ENCODE assay signal across 8 cellular contexts in genomic region chr1:44631647-44632510, GRCh38. TPM values are rescaled to one million over a fixed set of nuclear protein-coding genes. Genes with fewer than 3 reads are reported as not detected.
A peak's percentile ranks its signal among the peaks of the same experiment; 100 is the strongest.
DNase-seq lines count a peak whose midpoint lies in the region; ATAC-seq and TF ChIP-seq lines count a peak whose summit lies in the region.

No MANE protein-coding gene starts in this region.

- H3K4me2 ChIP-seq in DOHH2 (ENCODE audit: low read length), result peak overlapping the region; percentile 59

- no peak for TF ChIP-seq EP300 in gastroesophageal sphincter (IDR thresholded peaks at IDR 0.05)

- H3K9me3 ChIP-seq in DOHH2 (ENCODE audit: control insufficient read depth, insufficient read depth, low read length) (no peaks in the 10 kb centered on the region), SJSA1 (replicated peaks) (peaks cover 4% of the 10 kb centered on the region), gastroesophageal sphincter (no peaks in the 10 kb centered on the region)

- H3K27me3 ChIP-seq in DOHH2 (ENCODE audit: control insufficient read depth, low read length) (no peaks in the 10 kb centered on the region), SJSA1 (replicated peaks) (no peaks in the 10 kb centered on the region), gastroesophageal sphincter (no peaks in the 10 kb centered on the region)

- no peaks in the 10 kb centered on the region for H3K27me3 Mint-ChIP-seq in activated naive CD4-positive, alpha-beta T cell treated with anti-CD3 and anti-CD28 coated beads for 36 hours (ENCODE audit: low read depth)

- peak; percentile 90 for ATAC-seq in gastroesophageal sphincter

- TF ChIP-seq CTCF in DOHH2 (IDR thresholded peaks at IDR 0.05; ENCODE audit: low read depth, low read length, poor library complexity, severe bottlenecking) (no peak), gastroesophageal sphincter (IDR thresholded peaks at IDR 0.05) (peak in 1 of 4 experiments; percentile 7)

- H3K27ac ChIP-seq in DOHH2 (ENCODE audit: low read depth, low read length) (peak overlapping the region; percentile 73), SJSA1 (peak overlapping the region; percentile 95), gastroesophageal sphincter (peak overlapping the region; percentile 87 to 96 (median 92))

- peak; percentile 83 to 92 for TF ChIP-seq POLR2A in gastroesophageal sphincter (IDR thresholded peaks at IDR 0.05)

- H3F3A ChIP-seq in DOHH2 (ENCODE audit: control insufficient read depth, insufficient read depth), result no peaks in the 10 kb centered on the region

- CTCF ChIA-PET in activated naive CD4-positive, alpha-beta T cell treated with anti-CD3 and anti-CD28 coated beads for 36 hours (lab: Charles Lee), result interaction anchor here (1.2 to 16.2 kb wide), 2 partner anchors 8 to 20 kb away, joined by 3 to 135 read pairs; no protein-coding TSS in a partner anchor

- H3K36me3 ChIP-seq in DOHH2 (ENCODE audit: control insufficient read depth, low read length) (peaks cover 46% of the 10 kb centered on the region), SJSA1 (peaks cover 49% of the 10 kb centered on the region), gastroesophageal sphincter (peaks cover 0 to 31% of the 10 kb centered on the region in 2 donors)

- H3K4me1 Mint-ChIP-seq in activated naive CD4-positive, alpha-beta T cell treated with anti-CD3 and anti-CD28 coated beads for 36 hours (ENCODE audit: low read depth), result peaks cover 39% of the 10 kb centered on the region

- DNase-seq in GOT3 (lab: John Stamatoyannopoulos, UW), result peak; percentile 76
- peak; percentile 80 for DNase-seq in M059J (ENCODE audit: low read depth)
- peak; percentile 77 to 89 for DNase-seq in SJSA1 (ENCODE audit: low read depth in 1 of 2, low spot score in 2 of 2)
- peak; percentile 95 for DNase-seq in activated naive CD4-positive, alpha-beta T cell treated with anti-CD3 and anti-CD28 coated beads for 36 hours
- DNase-seq in occipital lobe (lab: John Stamatoyannopoulos, UW), result peak; percentile 83
- peak; percentile 77 for DNase-seq in superior temporal gyrus (ENCODE audit: extremely low spot score)

- H3K4me3 ChIP-seq in DOHH2 (ENCODE audit: low read length) (peak overlapping the region; percentile 78), SJSA1 (peak overlapping the region; percentile 99), gastroesophageal sphincter (peak overlapping the region; percentile 60 to 69)

- intact Hi-C loops in activated naive CD4-positive, alpha-beta T cell treated with anti-CD3 and anti-CD28 coated beads for 36 hours (cut with micrococcal nuclease), result loop anchor here (1.0 kb wide), 2 partner anchors 42 to 143 kb away; partner anchors contain the start of genes ARMH1, RPS8 and TMEM53

- H4K20me1 ChIP-seq in DOHH2 (ENCODE audit: control insufficient read depth, insufficient read depth, low read depth, low read length), result 0 out of 2 replicates have a peak, but pooled peaks cover 4% of the 10 kb centered on the region

- no peaks in the 10 kb centered on the region for H3K9me2 ChIP-seq in DOHH2 (replicated peaks; ENCODE audit: control insufficient read depth, low read length)

- 0 to 4% methylated on average over 10 to 15 of the region's 86 CpGs for WGBS in gastroesophageal sphincter (ENCODE audit: low coverage in 1 of 2), 2 donors

- peaks cover 35% of the 10 kb centered on the region for H3K79me2 ChIP-seq in DOHH2 (ENCODE audit: control insufficient read depth, low read length)

- peaks cover 27% of the 10 kb centered on the region for H3K36me3 Mint-ChIP-seq in activated naive CD4-positive, alpha-beta T cell treated with anti-CD3 and anti-CD28 coated beads for 36 hours (ENCODE audit: low read depth)

- no peaks in the 10 kb centered on the region for H3K9me3 Mint-ChIP-seq in activated naive CD4-positive, alpha-beta T cell treated with anti-CD3 and anti-CD28 coated beads for 36 hours

- peak overlapping the region; percentile 91 for H3K4me3 Mint-ChIP-seq in activated naive CD4-positive, alpha-beta T cell treated with anti-CD3 and anti-CD28 coated beads for 36 hours

- peaks cover 26% of the 10 kb centered on the region for H3K4me1 ChIP-seq in DOHH2 (ENCODE audit: control insufficient read depth, low read length)
- H3K4me1 ChIP-seq in SJSA1 (replicated peaks), result peaks cover 24% of the 10 kb centered on the region
- H3K4me1 ChIP-seq in gastroesophageal sphincter, result peaks cover 0 to 52% (median 12%) of the 10 kb centered on the region in 3 donors

- peak overlapping the region; percentile 95 for H3K27ac Mint-ChIP-seq in activated naive CD4-positive, alpha-beta T cell treated with anti-CD3 and anti-CD28 coated beads for 36 hours

RNA-seq across cellular contexts. Expression of gene TMEM53, which starts 42.4 kb away (rescaled TPM):
- total RNA-seq in M059J (2014; rRNA removed; shearing (Covaris generic)), result 12.7 and 17.0 TPM in 2 replicates
- total RNA-seq in SJSA1 (2014; rRNA removed; shearing (Covaris generic)), result 1.6 and 17.2 TPM in 2 replicates
- 1 to 10 TPM; 4.5 to 4.9 TPM for total RNA-seq in activated naive CD4-positive, alpha-beta T cell treated with anti-CD3 and anti-CD28 coated beads for 36 hours
- 1 to 10 TPM; 3.9 to 8.3 (median 4.7) TPM for total RNA-seq in gastroesophageal sphincter
- total RNA-seq in occipital lobe, result 3.7 TPM

RNA-seq across cellular contexts. Expression of gene ARMH1, which starts 42.6 kb away (rescaled TPM):
- total RNA-seq in M059J (2014; rRNA removed; shearing (Covaris generic)), result 0.37 and 2.8 TPM in 2 replicates
- total RNA-seq in SJSA1 (2014; rRNA removed; shearing (Covaris generic)), result not detected in 2 replicates
- 100 to 1,000 TPM; 143 to 155 TPM for total RNA-seq in activated naive CD4-positive, alpha-beta T cell treated with anti-CD3 and anti-CD28 coated beads for 36 hours
- total RNA-seq in gastroesophageal sphincter, result 1 to 10 TPM in 2 of 4 donors, under 1 TPM in 2; 0.66 to 3.0 (median 1.3) TPM
- total RNA-seq in occipital lobe, result 2.8 TPM

Comparison
In these comparisons a context has a peak if more than half of its experiments do, and no peak if none do; other contexts are left out.
1. Peak in every context shown above with its lines: DNase-seq, ATAC-seq, H3K4me3 ChIP-seq and H3K27ac ChIP-seq.
2. RNA of gene ARMH1, which starts 42.6 kb away (total RNA-seq): 143 to 155 TPM in activated naive CD4-positive, alpha-beta T cell treated with anti-CD3 and anti-CD28 coated beads for 36 hours; 2.8 TPM in occipital lobe (single experiment), 0.66 to 3.0 TPM in gastroesophageal sphincter, 0.37 to 2.8 TPM in M059J and not detected in SJSA1; every median in the first group is over 10 times any median in the second.